In genomic region chr3:194910414-194910979, GRCh38 we compare ENCODE assay signal across 16 cellular contexts.
"Had no signal": no experiment of that assay in that cellular context is flagged by ENCODE, and none has a peak within 500 bp of the region (broad histone marks: within the 10 kb centered on the region; RNA-seq: fewer than 3 reads in every experiment).

No MANE protein-coding gene starts in this region.

- H3K27me3 ChIP-seq: breast epithelium, spleen, upper lobe of left lung had no signal

- H3K4me1 ChIP-seq: breast epithelium had no signal

- ATAC-seq: activated T-cell treated with anti-CD3 and anti-CD28 coated beads, Interleukin-2, amount 50 U/mL, for 72 hours; foreskin keratinocyte; sciatic nerve; stimulated activated naive CD8-positive, alpha-beta T cell treated with anti-CD3 and anti-CD28 coated beads, Interleukin-15, amount 100 ng/mL, for 72 hours had no signal

- H3K9me3 ChIP-seq: breast epithelium, spleen, upper lobe of left lung had no signal

- DNase-seq: activated B cell treated with CpG ODN at 0.5 μM for 24 hours; activated CD4-positive, alpha-beta T cell treated with anti-CD3 and anti-CD28 coated beads for 48 hours; activated CD8-positive, alpha-beta memory T cell treated with anti-CD3 and anti-CD28 coated beads, Interleukin-2, amount 50 U/mL, for 48 hours; activated T-cell treated with anti-CD3 and anti-CD28 coated beads, Interleukin-2, amount 50 U/mL, for 72 hours; anterior cingulate cortex; cerebellar nuclear complex; effector CD8-positive, alpha-beta T cell; foreskin keratinocyte; glutamatergic neuron; immature natural killer cell; occipital lobe; spleen; stimulated activated naive CD8-positive, alpha-beta T cell treated with anti-CD3 and anti-CD28 coated beads, Interleukin-15, amount 100 ng/mL, for 72 hours; upper lobe of left lung had no signal

- H3K27ac ChIP-seq: breast epithelium, foreskin keratinocyte, spleen, upper lobe of left lung had no signal

- H3K36me3 ChIP-seq: breast epithelium, spleen, upper lobe of left lung had no signal

- H3K4me3 ChIP-seq: breast epithelium, spleen, upper lobe of left lung had no signal
